Comparison of ENCODE assay signal across 1 cellular context in genomic region chr9:128829477-128830251, GRCh38.
TF ChIP-seq lines count a peak whose summit lies in the region.

TSS of gene SPOUT1 (minus strand) at chr9:128829794. CDS start at chr9:128829780, 14 bp downstream.

TF ChIP-seq in HepG2, 621 proteins besides CTCF, POLR2A, EP300 and RAD21 (continued from another document and continues in another):
- TF ChIP-seq HNF1B (CRISPR knock-in tag; IDR thresholded peaks at IDR 0.05) (no peak), TIGD3 (CRISPR knock-in tag; IDR thresholded peaks at IDR 0.05; ENCODE audit: borderline replicate concordance) (no peak), AKNA (CRISPR knock-in tag; IDR thresholded peaks at IDR 0.05; ENCODE audit: borderline replicate concordance) (no peak), JUND (CRISPR knock-in tag; IDR thresholded peaks at IDR 0.05) (no peak), XRCC5 (optimal IDR thresholded peaks at IDR 0.05; ENCODE audit: low read length) (no peak), ZBTB43 (CRISPR knock-in tag; conservative IDR thresholded peaks at IDR 0.05) (peak; percentile 52; the same call in 1 of the 2 replicates), HNF1A (IDR thresholded peaks at IDR 0.05; ENCODE audit: low read depth) (no peak), HNF1A (CRISPR knock-in tag; IDR thresholded peaks at IDR 0.05; ENCODE audit: borderline replicate concordance) (peak; percentile 84), CEBPG (CRISPR knock-in tag; IDR thresholded peaks at IDR 0.05) (peak; percentile 12; the same call in 1 of the 2 replicates), KLF13 (CRISPR knock-in tag; IDR thresholded peaks at IDR 0.05) (no peak), FLYWCH1 (CRISPR knock-in tag; IDR thresholded peaks at IDR 0.05) (no peak), YY1 (IDR thresholded peaks at IDR 0.05; ENCODE audit: insufficient read depth, insufficient replicate concordance, low read depth, low read length) (peak; percentile 94), ZNF576 (CRISPR knock-in tag; IDR thresholded peaks at IDR 0.05) (no peak), KIAA2018 (CRISPR knock-in tag; IDR thresholded peaks at IDR 0.05; ENCODE audit: borderline replicate concordance) (no peak), BRCA1 (CRISPR knock-in tag; IDR thresholded peaks at IDR 0.05) (peak; percentile 42; the same call in 1 of the 2 replicates), YEATS2 (CRISPR knock-in tag; IDR thresholded peaks at IDR 0.05; ENCODE audit: borderline replicate concordance) (peak; percentile 81; the same call in 1 of the 2 replicates), ZSCAN30 (CRISPR knock-in tag; IDR thresholded peaks at IDR 0.05) (no peak), ZNF260 (CRISPR knock-in tag; IDR thresholded peaks at IDR 0.05; ENCODE audit: borderline replicate concordance, low read depth) (no peak), LCORL (IDR thresholded peaks at IDR 0.05) (no peak), LCORL (CRISPR knock-in tag; IDR thresholded peaks at IDR 0.05) (no peak; the same call in 1 of the 2 replicates)
